32 cellular contexts compared by ENCODE assay signal in the genomic region with DNA sequence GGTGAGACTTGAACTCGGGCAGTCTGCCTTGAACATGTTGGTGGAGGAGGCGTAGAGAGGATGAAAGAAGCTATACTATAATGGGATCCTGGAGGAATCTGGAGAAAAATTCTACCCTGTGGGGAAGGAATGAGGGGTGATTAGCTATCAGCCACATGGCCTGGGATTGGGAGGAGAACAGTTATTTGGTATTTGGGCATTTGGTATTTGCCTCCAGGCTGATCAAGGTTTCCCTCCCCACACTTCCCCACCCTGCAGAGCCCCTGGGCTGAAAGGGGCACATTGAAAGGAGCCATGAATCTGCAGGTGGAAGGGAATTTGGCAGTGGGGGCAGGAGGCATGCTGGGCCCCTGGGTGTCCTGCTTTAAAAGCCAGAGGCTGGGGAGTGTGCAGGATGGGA.
"Had no signal": no experiment of that assay in that cellular context is flagged by ENCODE, and none has a peak within 500 bp of the region (broad histone marks: within the 10 kb centered on the region; RNA-seq: fewer than 3 reads in every experiment).

No MANE protein-coding gene starts in this region.

- H3K9ac ChIP-seq: SK-N-SH had no signal

- DNase-seq: activated B cell treated with CpG ODN at 0.5 μM for 24 hours; activated CD4-positive, alpha-beta T cell treated with anti-CD3 and anti-CD28 coated beads for 48 hours; activated CD4-positive, alpha-beta T cell treated with anti-CD3 and anti-CD28 coated beads, Interleukin-2, amount 50 U/mL, for 4 hours; activated CD4-positive, CD25-positive, alpha-beta regulatory T cell treated with anti-CD3 and anti-CD28 coated beads, Interleukin-2, amount 50 U/mL, for 72 hours; activated CD8-positive, alpha-beta T cell treated with anti-CD3 and anti-CD28 coated beads for 36 hours; activated effector memory CD4-positive, alpha-beta T cell treated with anti-CD3 and anti-CD28 coated beads, Interleukin-2, amount 50 U/mL, for 16 hours; activated naive CD4-positive, alpha-beta T cell; activated naive CD4-positive, alpha-beta T cell treated with anti-CD3 and anti-CD28 coated beads, Interleukin-2, amount 50 U/mL, for 16 hours; activated naive CD8-positive, alpha-beta T cell treated with anti-CD3 and anti-CD28 coated beads for 36 hours; activated T-cell treated with anti-CD3 and anti-CD28 coated beads, Interleukin-2, amount 50 U/mL, for 1 hour; activated T-cell treated with anti-CD3 and anti-CD28 coated beads, Interleukin-2, amount 50 U/mL, for 72 hours; amniotic stem cell; aorta; brain microvascular endothelial cell; central memory CD4-positive, alpha-beta T cell; Kasumi-1; MG63; NCI-H1092; NCI-H1436 treated with DMSO at 0.1 percent for 48 hours; NCI-H1694 treated with DMSO at 0.1 percent for 48 hours; NCI-H2029; NCI-H345; NCI-H524 treated with DMSO at 0.1 percent for 48 hours; PC-3; Peyer's patch; RPMI8226; SHP77 treated with DMSO at 0.1 percent for 48 hours; SK-N-SH had no signal

- H3K9me3 ChIP-seq: MG63, Peyer's patch, SJSA1, SK-N-SH had no signal

- H3K36me3 ChIP-seq: brain microvascular endothelial cell, MG63, Peyer's patch, SJSA1 had no signal

- H3K36me3 Mint-ChIP-seq: activated naive CD8-positive, alpha-beta T cell treated with anti-CD3 and anti-CD28 coated beads for 36 hours had no signal

- H3K4me1 Mint-ChIP-seq: activated B cell treated with CpG ODN at 0.5 μM for 24 hours; activated naive CD8-positive, alpha-beta T cell treated with anti-CD3 and anti-CD28 coated beads for 36 hours; activated T-helper 17 cell treated with anti-CD3 and anti-CD28 coated beads, Interleukin-2, amount 50 U/mL, for 72 hours had no signal

- H3K4me3 Mint-ChIP-seq: activated B cell treated with CpG ODN at 0.5 μM for 24 hours; activated CD8-positive, alpha-beta T cell treated with anti-CD3 and anti-CD28 coated beads for 36 hours; activated naive CD8-positive, alpha-beta T cell treated with anti-CD3 and anti-CD28 coated beads for 36 hours; activated T-cell treated with anti-CD3 and anti-CD28 coated beads, Interleukin-2, amount 50 U/mL, for 72 hours; activated T-helper 17 cell treated with anti-CD3 and anti-CD28 coated beads, Interleukin-2, amount 50 U/mL, for 72 hours; T-helper 1 cell treated with Interleukin-12 subunit alpha and Interleukin-12 subunit beta and Interleukin-4 antibody, amounts not matched to agents 30 μg/mL and 1 μg/mL, for 36 hours; T-helper 2 cell treated with Interferon-gamma antibody and Interleukin-4, amounts not matched to agents 5 μg/mL and 100 μg/mL, for 36 hours had no signal

- H3K4me1 ChIP-seq: Peyer's patch had no signal

- H3K9me3 Mint-ChIP-seq: activated B cell treated with CpG ODN at 0.5 μM for 24 hours; activated naive CD8-positive, alpha-beta T cell treated with anti-CD3 and anti-CD28 coated beads for 36 hours had no signal

- H3K4me2 ChIP-seq: SK-N-SH had no signal

- H3K4me3 ChIP-seq: MG63, Peyer's patch, SJSA1 had no signal

- H3K27ac ChIP-seq: brain microvascular endothelial cell, Peyer's patch, SJSA1 had no signal

- H3K27me3 ChIP-seq: brain microvascular endothelial cell, MG63, Peyer's patch, SJSA1 had no signal

- H3K27ac Mint-ChIP-seq: activated B cell treated with CpG ODN at 0.5 μM for 24 hours; activated CD8-positive, alpha-beta T cell treated with anti-CD3 and anti-CD28 coated beads for 36 hours; activated naive CD8-positive, alpha-beta T cell treated with anti-CD3 and anti-CD28 coated beads for 36 hours; activated T-cell treated with anti-CD3 and anti-CD28 coated beads, Interleukin-2, amount 50 U/mL, for 72 hours; activated T-helper 17 cell treated with anti-CD3 and anti-CD28 coated beads, Interleukin-2, amount 50 U/mL, for 72 hours; T-helper 1 cell treated with Interleukin-12 subunit alpha and Interleukin-12 subunit beta and Interleukin-4 antibody, amounts not matched to agents 30 μg/mL and 1 μg/mL, for 36 hours; T-helper 2 cell treated with Interferon-gamma antibody and Interleukin-4, amounts not matched to agents 5 μg/mL and 100 μg/mL, for 36 hours had no signal

- H3K27me3 Mint-ChIP-seq: activated naive CD8-positive, alpha-beta T cell treated with anti-CD3 and anti-CD28 coated beads for 36 hours; activated T-helper 17 cell treated with anti-CD3 and anti-CD28 coated beads, Interleukin-2, amount 50 U/mL, for 72 hours had no signal

- ATAC-seq: activated CD8-positive, alpha-beta T cell treated with anti-CD3 and anti-CD28 coated beads for 36 hours; activated T-cell treated with anti-CD3 and anti-CD28 coated beads, Interleukin-2, amount 50 U/mL, for 72 hours; activated T-helper 17 cell treated with anti-CD3 and anti-CD28 coated beads, Interleukin-2, amount 50 U/mL, for 72 hours; PC-3 had no signal
